ENCODE assay signal across 33 cellular contexts in the genomic region with DNA sequence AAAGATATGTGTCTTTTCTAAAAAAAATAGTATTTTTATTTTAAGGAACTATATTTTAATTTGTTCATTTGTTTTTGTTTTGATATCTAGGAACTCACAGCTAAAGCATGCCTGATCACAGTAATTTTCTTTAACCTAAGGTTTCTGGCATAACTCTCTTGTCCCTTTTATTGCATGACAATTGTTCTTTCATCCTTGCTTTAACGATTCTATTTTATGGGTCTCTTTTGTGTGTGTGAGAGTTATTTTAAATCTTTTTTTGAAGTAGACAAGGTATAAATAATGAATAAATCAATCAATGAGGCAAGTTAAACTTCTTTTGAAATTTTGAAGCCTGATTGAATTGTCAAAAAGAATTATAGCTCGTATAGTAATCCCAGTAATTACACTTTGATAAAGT.
DNase-seq lines count a peak whose midpoint lies in the region; ATAC-seq, FAIRE-seq and TF ChIP-seq lines count a peak whose summit lies in the region.
"Had no signal": no experiment of that assay in that cellular context is flagged by ENCODE, and none has a peak within 500 bp of the region (broad histone marks: within the 10 kb centered on the region; RNA-seq: fewer than 3 reads in every experiment).

No MANE protein-coding gene starts in this region.

- no peaks in the 10 kb centered on the region for H3K4me1 Mint-ChIP-seq in stimulated activated naive B cell treated with anti-CD40 and anti-IgM and Interleukin-4, amounts not matched to agents 10 μg/mL and 1 μg/mL and 100 μg/mL, for 72 hours
- H3K4me1 Mint-ChIP-seq: B cell; CD4-positive, alpha-beta memory T cell; CD4-positive, CD25-positive, alpha-beta regulatory T cell; CD8-positive, alpha-beta memory T cell had no signal

- FAIRE-seq in small intestine (lab: Jason Lieb, UNC) = peak; percentile 10
- FAIRE-seq: A204.1, A549, D721Med had no signal

- no peaks in the 10 kb centered on the region for H3K36me3 Mint-ChIP-seq in stimulated activated naive B cell treated with anti-CD40 and anti-IgM and Interleukin-4, amounts not matched to agents 10 μg/mL and 1 μg/mL and 100 μg/mL, for 72 hours
- H3K36me3 Mint-ChIP-seq: CD14-positive monocyte; CD4-positive, alpha-beta memory T cell; CD4-positive, CD25-positive, alpha-beta regulatory T cell; CD8-positive, alpha-beta memory T cell; CD8-positive, alpha-beta T cell had no signal

- intact Hi-C loops in posterior vena cava (cut with DNase I) = loop anchor here in 1 of 2 donors (10.0 kb wide), 1 partner anchor 629 kb away; no protein-coding TSS in a partner anchor

- H3K27me3 Mint-ChIP-seq in stimulated activated naive B cell treated with anti-CD40 and anti-IgM and Interleukin-4, amounts not matched to agents 10 μg/mL and 1 μg/mL and 100 μg/mL, for 72 hours = peaks cover 19 to 22% of the 10 kb centered on the region in 2 donors
- H3K27me3 Mint-ChIP-seq: CD4-positive, alpha-beta memory T cell; CD4-positive, CD25-positive, alpha-beta regulatory T cell had no signal

- H3K4me1 ChIP-seq in small intestine (ENCODE audit: control insufficient read depth in 2 of 2, insufficient read depth in 1 of 2, low read depth in 1 of 2, low read length in 1 of 2) = no peaks in the 10 kb centered on the region
- H3K4me1 ChIP-seq: A549, BE2C, BLaER1, Caco-2 had no signal

- H3K9me3 Mint-ChIP-seq in stimulated activated naive B cell treated with anti-CD40 and anti-IgM and Interleukin-4, amounts not matched to agents 10 μg/mL and 1 μg/mL and 100 μg/mL, for 72 hours = no peaks in the 10 kb centered on the region
- H3K9me3 Mint-ChIP-seq: CD4-positive, alpha-beta T cell; CD8-positive, alpha-beta T cell had no signal

- H3K4me3 Mint-ChIP-seq in stimulated activated naive B cell treated with anti-CD40 and anti-IgM and Interleukin-4, amounts not matched to agents 10 μg/mL and 1 μg/mL and 100 μg/mL, for 72 hours = no peak overlapping the region
- H3K4me3 Mint-ChIP-seq: B cell; CD14-positive monocyte; CD4-positive, alpha-beta memory T cell; CD4-positive, alpha-beta T cell; CD4-positive, CD25-positive, alpha-beta regulatory T cell; CD8-positive, alpha-beta memory T cell; CD8-positive, alpha-beta T cell had no signal

- no peak overlapping the region for H3K4me3 ChIP-seq in small intestine (ENCODE audit: low read depth in 1 of 2, low read length in 2 of 2)
- H3K4me3 ChIP-seq: A549; BLaER1; BLaER1 treated with 17β-estradiol and CSF1 and Interleukin-3, amounts not matched to agents 10 nM and 100 nM had no signal

- no peak for DNase-seq in HEK293T (ENCODE audit: extremely low spot score)
- no peak for DNase-seq in small intestine
- DNase-seq in posterior vena cava (ENCODE audit: low spot score) = no peak
- DNase-seq in stimulated activated naive B cell treated with anti-CD40 and anti-IgM and Interleukin-4, amounts not matched to agents 10 μg/mL and 1 μg/mL and 100 μg/mL, for 72 hours = no peak
- DNase-seq: 8988T; ACHN; AML-193; BE2C; C1 segment of cervical spinal cord; Caco-2; Calu3; CD4-positive, alpha-beta memory T cell; CD4-positive, alpha-beta T cell; CD4-positive, CD25-positive, alpha-beta regulatory T cell; CD8-positive, alpha-beta memory T cell; CD8-positive, alpha-beta T cell; COR-L47; DMS 273 treated with DMSO at 0.1 percent for 48 hours; DMS153; DMS53; DMS79; DMS79 treated with DMSO at 0.1 percent for 48 hours; DND-41; EL had no signal

- H3K27me3 ChIP-seq in small intestine (ENCODE audit: control insufficient read depth in 2 of 2, insufficient read depth in 2 of 2, low read length in 2 of 2) = no peaks in the 10 kb centered on the region
- H3K27me3 ChIP-seq: BE2C had no signal

- H3K27ac ChIP-seq in small intestine (ENCODE audit: low read depth in 1 of 2, low read length in 1 of 2) = no peak overlapping the region
- H3K27ac ChIP-seq: 22Rv1; A549; BLaER1; BLaER1 treated with 17β-estradiol and CSF1 and Interleukin-3, amounts not matched to agents 10 nM and 100 nM; C4-2B had no signal

- CTCF ChIA-PET in HEK293T (lab: Yijun Ruan, JAX) = no interaction called here

- H3K36me3 ChIP-seq in small intestine (ENCODE audit: control insufficient read depth in 2 of 2, insufficient read depth in 2 of 2, low read length in 2 of 2) = no peaks in the 10 kb centered on the region
- H3K36me3 ChIP-seq: BE2C; BLaER1; BLaER1 treated with 17β-estradiol and CSF1 and Interleukin-3, amounts not matched to agents 10 nM and 100 nM had no signal

- no peaks in the 10 kb centered on the region for H3K9me3 ChIP-seq in small intestine (ENCODE audit: control insufficient read depth, low read depth)
- H3K9me3 ChIP-seq: A549; BE2C; BLaER1; BLaER1 treated with 17β-estradiol and CSF1 and Interleukin-3, amounts not matched to agents 10 nM and 100 nM; Caco-2 had no signal

- no peak overlapping the region for H3K27ac Mint-ChIP-seq in stimulated activated naive B cell treated with anti-CD40 and anti-IgM and Interleukin-4, amounts not matched to agents 10 μg/mL and 1 μg/mL and 100 μg/mL, for 72 hours
- H3K27ac Mint-ChIP-seq: B cell; CD14-positive monocyte; CD4-positive, alpha-beta memory T cell; CD4-positive, alpha-beta T cell; CD4-positive, CD25-positive, alpha-beta regulatory T cell; CD8-positive, alpha-beta memory T cell; CD8-positive, alpha-beta T cell had no signal

- no peak for ATAC-seq in stimulated activated naive B cell treated with anti-CD40 and anti-IgM and Interleukin-4, amounts not matched to agents 10 μg/mL and 1 μg/mL and 100 μg/mL, for 72 hours (replicated peaks)
- ATAC-seq: A549; CD8-positive, alpha-beta T cell had no signal

- 11 to 48% (median 28%) methylated on average over 2 of the region's 2 CpGs for WGBS in small intestine, 3 donors

- POLR2A ChIA-PET in HEK293T (lab: Yijun Ruan, JAX) = no interaction called here

TF ChIP-seq in HEK293T, 16 proteins besides CTCF, POLR2A, EP300 and RAD21:
- TF ChIP-seq SP1 (IDR thresholded peaks at IDR 0.05) = no peak
- peak; percentile 88 for TF ChIP-seq PKNOX1 (IDR thresholded peaks at IDR 0.05)
- TF ChIP-seq L3MBTL2 (conservative IDR thresholded peaks at IDR 0.05) = no peak
- 0 out of 2 replicates have a peak, but pooled peaks have one; percentile 18 for TF ChIP-seq CTBP1 (IDR thresholded peaks at IDR 0.05; ENCODE audit: borderline replicate concordance)
TF ChIP-seq in HEK293T: peak in this region for 2.
